ENCODE assay signal across 1 cellular context in the genomic region with DNA sequence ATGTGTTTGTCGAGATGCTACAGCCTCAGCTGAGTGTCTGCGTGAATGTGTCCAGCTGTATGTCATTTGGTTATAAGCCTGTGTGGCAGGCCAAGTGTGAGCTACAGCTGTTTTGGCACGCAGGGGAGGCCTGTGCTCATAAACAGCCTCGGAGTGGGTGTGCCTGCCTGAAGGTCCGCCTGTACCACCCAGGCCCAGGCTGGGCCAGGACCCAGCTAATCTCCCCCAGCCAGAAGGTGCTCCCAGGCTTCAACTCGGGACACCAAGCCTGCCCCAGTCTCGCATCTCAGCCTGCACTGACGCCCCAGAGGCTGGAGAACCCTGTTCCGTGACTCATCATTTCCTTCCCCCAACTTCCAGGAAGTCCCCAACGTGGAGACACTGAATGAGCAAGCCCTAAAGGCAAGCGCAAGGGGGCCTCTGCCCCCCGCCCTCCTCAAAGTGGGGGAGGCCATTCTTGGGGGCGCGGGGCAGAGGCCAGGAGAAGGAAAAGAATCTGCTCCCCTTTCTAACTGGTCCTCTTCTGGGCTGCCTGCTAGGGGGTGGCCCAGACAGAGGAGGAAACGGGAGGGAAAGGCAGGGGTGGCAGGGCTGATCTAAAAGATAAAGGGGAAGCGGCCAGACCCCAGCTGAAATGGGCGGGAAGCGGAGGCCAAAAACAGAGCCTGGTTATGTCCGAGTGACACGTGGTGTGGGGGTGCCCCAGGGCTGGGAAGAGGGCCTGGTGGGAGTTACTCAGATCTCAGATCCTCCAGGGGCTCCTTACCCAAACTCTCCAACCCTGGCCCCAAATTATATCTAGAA.
A peak's percentile ranks its signal among the peaks of the same experiment; 100 is the strongest.
TF ChIP-seq lines count a peak whose summit lies in the region.

No MANE protein-coding gene starts in this region.

TF ChIP-seq in HepG2, 621 proteins besides CTCF, POLR2A, EP300 and RAD21 (continued from another document and continues in another):
- TF ChIP-seq SIN3A (IDR thresholded peaks at IDR 0.05; ENCODE audit: borderline replicate concordance, low read depth, low read length) (peak; percentile 82; the same call in 1 of the 2 replicates), NFE2L2 (IDR thresholded peaks at IDR 0.05; ENCODE audit: low read length) (peak; percentile 88), ZNF431 (CRISPR knock-in tag; IDR thresholded peaks at IDR 0.05; ENCODE audit: borderline replicate concordance, low read depth) (0 out of 2 replicates have a peak, but pooled peaks have one; percentile 49), SUZ12 (IDR thresholded peaks at IDR 0.05; ENCODE audit: low read depth, low read length) (no peak), ETV5 (CRISPR knock-in tag; IDR thresholded peaks at IDR 0.05; ENCODE audit: borderline replicate concordance) (peak; percentile 41; the same call in 1 of the 2 replicates), ATF7 (IDR thresholded peaks at IDR 0.05) (no peak), ATF7 (CRISPR knock-in tag; IDR thresholded peaks at IDR 0.05) (peak; percentile 44; the same call in 1 of the 2 replicates), ESRRA (CRISPR knock-in tag; IDR thresholded peaks at IDR 0.05; ENCODE audit: low read depth) (no peak), FOXA3 (CRISPR knock-in tag; IDR thresholded peaks at IDR 0.05) (no peak), FOSL2 (CRISPR knock-in tag; IDR thresholded peaks at IDR 0.05) (peak; percentile 92), ZNF160 (CRISPR knock-in tag; IDR thresholded peaks at IDR 0.05) (no peak), MTF1 (CRISPR knock-in tag; IDR thresholded peaks at IDR 0.05) (no peak), NONO (IDR thresholded peaks at IDR 0.05) (no peak), NONO (CRISPR knock-in tag; conservative IDR thresholded peaks at IDR 0.05) (0 out of 2 replicates have a peak, but pooled peaks have one; percentile 22), ZHX2 (IDR thresholded peaks at IDR 0.05; ENCODE audit: low read depth) (no peak), ZHX2 (CRISPR knock-in tag; IDR thresholded peaks at IDR 0.05; ENCODE audit: borderline replicate concordance) (no peak), TAF1 (CRISPR knock-in tag; IDR thresholded peaks at IDR 0.05) (peak; percentile 56; the same call in 1 of the 2 replicates), PATZ1 (CRISPR knock-in tag; IDR thresholded peaks at IDR 0.05) (peak; percentile 93), ZBTB2 (CRISPR knock-in tag; IDR thresholded peaks at IDR 0.05; ENCODE audit: low read depth) (no peak), ZSCAN25 (CRISPR knock-in tag; IDR thresholded peaks at IDR 0.05) (0 out of 2 replicates have a peak, but pooled peaks have one; percentile 20), RNF2 (conservative IDR thresholded peaks at IDR 0.05; ENCODE audit: low read depth) (no peak), ZNF816 (CRISPR knock-in tag; IDR thresholded peaks at IDR 0.05; ENCODE audit: borderline replicate concordance) (no peak), MAX (IDR thresholded peaks at IDR 0.05) (peak; percentile 57), ZNF24 (IDR thresholded peaks at IDR 0.05) (no peak), ZFY (CRISPR knock-in tag; IDR thresholded peaks at IDR 0.05) (peak; percentile 38; the same call in 1 of the 2 replicates), PLSCR1 (CRISPR knock-in tag; IDR thresholded peaks at IDR 0.05; ENCODE audit: borderline replicate concordance) (no peak), PHF21A (CRISPR knock-in tag; IDR thresholded peaks at IDR 0.05) (0 out of 2 replicates have a peak, but pooled peaks have one; percentile 25), ELF1 (CRISPR knock-in tag; IDR thresholded peaks at IDR 0.05) (peak; percentile 80), TAF15 (IDR thresholded peaks at IDR 0.05; ENCODE audit: low read depth, low read length, poor library complexity, severe bottlenecking) (no peak), TGIF2 (CRISPR knock-in tag; IDR thresholded peaks at IDR 0.05) (peak; percentile 99), NCOA2 (CRISPR knock-in tag; IDR thresholded peaks at IDR 0.05) (no peak), ZSCAN31 (CRISPR knock-in tag; IDR thresholded peaks at IDR 0.05; ENCODE audit: low read depth) (peak; percentile 12; the same call in 1 of the 2 replicates), RXRA (CRISPR knock-in tag; IDR thresholded peaks at IDR 0.05) (peak; percentile 22; the same call in 1 of the 2 replicates), KDM4B (CRISPR knock-in tag; IDR thresholded peaks at IDR 0.05) (peak; percentile 13; the same call in 1 of the 2 replicates), GATAD1 (CRISPR knock-in tag; IDR thresholded peaks at IDR 0.05) (peak; percentile 16; the same call in 1 of the 2 replicates), NCOA5 (CRISPR knock-in tag; IDR thresholded peaks at IDR 0.05) (no peak), MEIS1 (CRISPR knock-in tag; IDR thresholded peaks at IDR 0.05; ENCODE audit: borderline replicate concordance) (no peak)
- TF ChIP-seq, protein P1, sequence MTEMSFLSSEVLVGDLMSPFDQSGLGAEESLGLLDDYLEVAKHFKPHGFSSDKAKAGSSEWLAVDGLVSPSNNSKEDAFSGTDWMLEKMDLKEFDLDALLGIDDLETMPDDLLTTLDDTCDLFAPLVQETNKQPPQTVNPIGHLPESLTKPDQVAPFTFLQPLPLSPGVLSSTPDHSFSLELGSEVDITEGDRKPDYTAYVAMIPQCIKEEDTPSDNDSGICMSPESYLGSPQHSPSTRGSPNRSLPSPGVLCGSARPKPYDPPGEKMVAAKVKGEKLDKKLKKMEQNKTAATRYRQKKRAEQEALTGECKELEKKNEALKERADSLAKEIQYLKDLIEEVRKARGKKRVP (CRISPR knock-in tag; IDR thresholded peaks at IDR 0.05): peak in 1 of 2 experiments; percentile 57; a peak in 2 of 4 replicates
- TF ChIP-seq, protein P2, sequence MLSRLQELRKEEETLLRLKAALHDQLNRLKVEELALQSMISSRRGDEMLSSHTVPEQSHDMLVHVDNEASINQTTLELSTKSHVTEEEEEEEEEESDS (CRISPR knock-in tag; IDR thresholded peaks at IDR 0.05; ENCODE audit: borderline replicate concordance): no peak
- TF ChIP-seq, protein P3, sequence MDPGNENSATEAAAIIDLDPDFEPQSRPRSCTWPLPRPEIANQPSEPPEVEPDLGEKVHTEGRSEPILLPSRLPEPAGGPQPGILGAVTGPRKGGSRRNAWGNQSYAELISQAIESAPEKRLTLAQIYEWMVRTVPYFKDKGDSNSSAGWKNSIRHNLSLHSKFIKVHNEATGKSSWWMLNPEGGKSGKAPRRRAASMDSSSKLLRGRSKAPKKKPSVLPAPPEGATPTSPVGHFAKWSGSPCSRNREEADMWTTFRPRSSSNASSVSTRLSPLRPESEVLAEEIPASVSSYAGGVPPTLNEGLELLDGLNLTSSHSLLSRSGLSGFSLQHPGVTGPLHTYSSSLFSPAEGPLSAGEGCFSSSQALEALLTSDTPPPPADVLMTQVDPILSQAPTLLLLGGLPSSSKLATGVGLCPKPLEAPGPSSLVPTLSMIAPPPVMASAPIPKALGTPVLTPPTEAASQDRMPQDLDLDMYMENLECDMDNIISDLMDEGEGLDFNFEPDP (CRISPR knock-in tag; conservative IDR thresholded peaks at IDR 0.05): no peak
- TF ChIP-seq, protein P4, sequence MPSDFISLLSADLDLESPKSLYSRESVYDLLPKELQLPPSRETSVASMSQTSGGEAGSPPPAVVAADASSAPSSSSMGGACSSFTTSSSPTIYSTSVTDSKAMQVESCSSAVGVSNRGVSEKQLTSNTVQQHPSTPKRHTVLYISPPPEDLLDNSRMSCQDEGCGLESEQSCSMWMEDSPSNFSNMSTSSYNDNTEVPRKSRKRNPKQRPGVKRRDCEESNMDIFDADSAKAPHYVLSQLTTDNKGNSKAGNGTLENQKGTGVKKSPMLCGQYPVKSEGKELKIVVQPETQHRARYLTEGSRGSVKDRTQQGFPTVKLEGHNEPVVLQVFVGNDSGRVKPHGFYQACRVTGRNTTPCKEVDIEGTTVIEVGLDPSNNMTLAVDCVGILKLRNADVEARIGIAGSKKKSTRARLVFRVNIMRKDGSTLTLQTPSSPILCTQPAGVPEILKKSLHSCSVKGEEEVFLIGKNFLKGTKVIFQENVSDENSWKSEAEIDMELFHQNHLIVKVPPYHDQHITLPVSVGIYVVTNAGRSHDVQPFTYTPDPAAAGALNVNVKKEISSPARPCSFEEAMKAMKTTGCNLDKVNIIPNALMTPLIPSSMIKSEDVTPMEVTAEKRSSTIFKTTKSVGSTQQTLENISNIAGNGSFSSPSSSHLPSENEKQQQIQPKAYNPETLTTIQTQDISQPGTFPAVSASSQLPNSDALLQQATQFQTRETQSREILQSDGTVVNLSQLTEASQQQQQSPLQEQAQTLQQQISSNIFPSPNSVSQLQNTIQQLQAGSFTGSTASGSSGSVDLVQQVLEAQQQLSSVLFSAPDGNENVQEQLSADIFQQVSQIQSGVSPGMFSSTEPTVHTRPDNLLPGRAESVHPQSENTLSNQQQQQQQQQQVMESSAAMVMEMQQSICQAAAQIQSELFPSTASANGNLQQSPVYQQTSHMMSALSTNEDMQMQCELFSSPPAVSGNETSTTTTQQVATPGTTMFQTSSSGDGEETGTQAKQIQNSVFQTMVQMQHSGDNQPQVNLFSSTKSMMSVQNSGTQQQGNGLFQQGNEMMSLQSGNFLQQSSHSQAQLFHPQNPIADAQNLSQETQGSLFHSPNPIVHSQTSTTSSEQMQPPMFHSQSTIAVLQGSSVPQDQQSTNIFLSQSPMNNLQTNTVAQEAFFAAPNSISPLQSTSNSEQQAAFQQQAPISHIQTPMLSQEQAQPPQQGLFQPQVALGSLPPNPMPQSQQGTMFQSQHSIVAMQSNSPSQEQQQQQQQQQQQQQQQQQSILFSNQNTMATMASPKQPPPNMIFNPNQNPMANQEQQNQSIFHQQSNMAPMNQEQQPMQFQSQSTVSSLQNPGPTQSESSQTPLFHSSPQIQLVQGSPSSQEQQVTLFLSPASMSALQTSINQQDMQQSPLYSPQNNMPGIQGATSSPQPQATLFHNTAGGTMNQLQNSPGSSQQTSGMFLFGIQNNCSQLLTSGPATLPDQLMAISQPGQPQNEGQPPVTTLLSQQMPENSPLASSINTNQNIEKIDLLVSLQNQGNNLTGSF (CRISPR knock-in tag; IDR thresholded peaks at IDR 0.05): no peak
